In the genomic region with DNA sequence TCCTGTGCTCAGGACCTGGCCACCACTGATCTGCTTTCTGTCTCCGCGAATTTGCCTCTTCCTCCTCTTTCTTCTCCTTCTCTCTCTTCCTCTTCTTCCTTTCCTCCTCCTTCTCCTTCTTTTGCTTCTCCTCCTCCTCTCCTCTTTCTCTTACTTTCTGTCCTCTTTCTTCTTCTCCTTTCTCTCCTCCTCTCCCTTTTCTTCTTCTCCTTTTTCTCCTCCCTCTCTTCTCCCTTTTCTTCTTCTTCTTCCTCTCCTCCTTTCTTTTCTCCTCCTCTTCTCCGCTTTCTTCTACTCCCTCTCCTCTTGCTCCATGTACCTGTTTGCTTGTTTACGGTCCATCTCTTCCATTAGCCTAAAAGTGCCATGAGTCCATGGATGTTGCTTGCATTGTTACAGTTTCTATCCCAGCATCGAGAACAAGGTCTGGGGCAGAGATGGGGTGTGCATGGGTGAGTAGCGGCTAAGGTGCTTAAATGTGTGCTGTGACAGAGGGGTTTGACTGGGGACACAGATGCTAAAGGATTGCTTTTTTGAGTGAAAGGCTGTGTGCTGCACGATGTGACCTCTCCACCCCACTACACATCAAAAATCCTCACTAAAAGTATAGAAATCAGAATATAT, we compare ENCODE assay signal across 22 cellular contexts. TPM values are rescaled to one million over a fixed set of nuclear protein-coding genes. Genes with fewer than 3 reads are reported as not detected.
DNase-seq lines count a peak whose midpoint lies in the region; ATAC-seq and TF ChIP-seq lines count a peak whose summit lies in the region.
"Had no signal": no experiment of that assay in that cellular context is flagged by ENCODE, and none has a peak within 500 bp of the region (broad histone marks: within the 10 kb centered on the region; RNA-seq: fewer than 3 reads in every experiment).

No MANE protein-coding gene starts in this region.

- no peaks in the 10 kb centered on the region for H3K4me1 Mint-ChIP-seq in type B pancreatic cell (ENCODE audit: unreplicated experiment)

- no peak overlapping the region for H3K4me3 ChIP-seq in lung
- H3K4me3 ChIP-seq: PC-9 had no signal

- no peak for TF ChIP-seq CTCF in GM10266 (IDR thresholded peaks at IDR 0.05; ENCODE audit: control insufficient read depth, insufficient read depth, low read depth, missing control alignments)
- TF ChIP-seq CTCF in lung (IDR thresholded peaks at IDR 0.05; ENCODE audit: control extremely low read depth, extremely low read depth): no peak
- TF ChIP-seq CTCF in type B pancreatic cell (conservative IDR thresholded peaks at IDR 0.05): no peak

- H3K27me3 Mint-ChIP-seq in type B pancreatic cell: peaks cover 8% of the 10 kb centered on the region
- H3K27me3 Mint-ChIP-seq: B cell had no signal

- CTCF ChIA-PET in HEK293T (lab: Yijun Ruan, JAX): no interaction called here

- H3K9me3 Mint-ChIP-seq in type B pancreatic cell: no peaks in the 10 kb centered on the region
- H3K9me3 Mint-ChIP-seq: CD8-positive, alpha-beta memory T cell had no signal

- no peaks in the 10 kb centered on the region for H3K36me3 Mint-ChIP-seq in type B pancreatic cell
- H3K36me3 Mint-ChIP-seq: CD14-positive monocyte had no signal

- DNase-seq in GM10266 (ENCODE audit: extremely low spot score) (peak; percentile 7), HEK293T (ENCODE audit: extremely low spot score) (peak; percentile 3), lung (ENCODE audit: low spot score) (peak; percentile 6), type B pancreatic cell (ENCODE audit: extremely low spot score, unreplicated experiment) (peak; percentile 16), T-helper 9 cell (no peak), NCI-H1105 (lab: John Stamatoyannopoulos, UW) (no peak)
- no peak for DNase-seq in activated CD8-positive, alpha-beta memory T cell treated with anti-CD3 and anti-CD28 coated beads, Interleukin-2, amount 50 U/mL, for 4 hours
- DNase-seq: Calu3; CD8-positive, alpha-beta memory T cell; DMS79 treated with DMSO at 0.1 percent for 48 hours; GF-D8; KBM-7; NCI-H2029; NCI-H526 treated with DMSO at 0.1 percent for 48 hours; PC-9 had no signal

- WGBS in lung, 2 donors: 84 to 94% methylated on average over 7 of the region's 7 CpGs

- no peaks in the 10 kb centered on the region for H3K9me3 ChIP-seq in lung (ENCODE audit: control insufficient read depth in 2 of 2, insufficient read depth in 1 of 2, low read length in 1 of 2)

- peaks cover 0 to 12% of the 10 kb centered on the region in 2 donors for H3K4me1 ChIP-seq in lung (ENCODE audit: control insufficient read depth in 2 of 2, insufficient read depth in 2 of 2, low read length in 2 of 2)

- H3K27ac ChIP-seq in lung (ENCODE audit: low read depth in 1 of 2, low read length in 1 of 2): no peak overlapping the region
- H3K27ac ChIP-seq: PC-9 had no signal

- H3K27me3 ChIP-seq in lung (ENCODE audit: control insufficient read depth, insufficient read depth): no peaks in the 10 kb centered on the region

- POLR2A ChIA-PET in HEK293T (lab: Yijun Ruan, JAX): no interaction called here

- H3K27ac Mint-ChIP-seq in type B pancreatic cell: no peak overlapping the region
- H3K27ac Mint-ChIP-seq: CD14-positive monocyte had no signal

- no peak for ATAC-seq in lung (ENCODE audit: insufficient read depth, low FRiP score)
- ATAC-seq: Right ventricle myocardium inferior had no signal

- no peaks in the 10 kb centered on the region for H3K36me3 ChIP-seq in lung (ENCODE audit: control insufficient read depth in 2 of 2, insufficient read depth in 2 of 2, low read length in 2 of 2)

- H3K4me3 Mint-ChIP-seq in type B pancreatic cell: no peak overlapping the region
- H3K4me3 Mint-ChIP-seq: B cell, CD14-positive monocyte had no signal

TF ChIP-seq in HEK293T, 16 proteins besides CTCF, POLR2A, EP300 and RAD21:
- no peak for TF ChIP-seq ZNF384 (IDR thresholded peaks at IDR 0.05)
- no peak for TF ChIP-seq CTBP1 (IDR thresholded peaks at IDR 0.05; ENCODE audit: borderline replicate concordance)
- TF ChIP-seq BHLHE40 (IDR thresholded peaks at IDR 0.05; ENCODE audit: borderline replicate concordance): no peak
- TF ChIP-seq ELF4 (IDR thresholded peaks at IDR 0.05): no peak

RNA-seq across cellular contexts. Expression of gene SH2D4B, which starts 7.7 kb away (rescaled TPM):
- total RNA-seq in lung (under 1 TPM; 0.12 to 0.28 TPM), type B pancreatic cell (ENCODE audit: low replicate concordance) (0.07 and 0.10 TPM in 2 replicates)
- polyA plus RNA-seq in lung: under 1 TPM; 0.20 to 0.23 TPM
- total RNA-seq: Calu3, HT-29, LHCN-M2, MCF 10A, Right ventricle myocardium inferior, RPMI7951 had no signal
- polyA plus RNA-seq: CD14-positive monocyte; CD8-positive, alpha-beta memory T cell had no signal

Comparison
In these comparisons a context has a peak if more than half of its experiments do, and no peak if none do; other contexts are left out.
1. DNase-seq: peak in GM10266 (single experiment), HEK293T (single experiment), lung (single experiment) and type B pancreatic cell (single experiment); none in activated CD8-positive, alpha-beta memory T cell treated with anti-CD3 and anti-CD28 coated beads, Interleukin-2, amount 50 U/mL, for 4 hours (single experiment), T-helper 9 cell (single experiment) and NCI-H1105 (single experiment).